ENCODE assay signal across 11 cellular contexts in the genomic region with DNA sequence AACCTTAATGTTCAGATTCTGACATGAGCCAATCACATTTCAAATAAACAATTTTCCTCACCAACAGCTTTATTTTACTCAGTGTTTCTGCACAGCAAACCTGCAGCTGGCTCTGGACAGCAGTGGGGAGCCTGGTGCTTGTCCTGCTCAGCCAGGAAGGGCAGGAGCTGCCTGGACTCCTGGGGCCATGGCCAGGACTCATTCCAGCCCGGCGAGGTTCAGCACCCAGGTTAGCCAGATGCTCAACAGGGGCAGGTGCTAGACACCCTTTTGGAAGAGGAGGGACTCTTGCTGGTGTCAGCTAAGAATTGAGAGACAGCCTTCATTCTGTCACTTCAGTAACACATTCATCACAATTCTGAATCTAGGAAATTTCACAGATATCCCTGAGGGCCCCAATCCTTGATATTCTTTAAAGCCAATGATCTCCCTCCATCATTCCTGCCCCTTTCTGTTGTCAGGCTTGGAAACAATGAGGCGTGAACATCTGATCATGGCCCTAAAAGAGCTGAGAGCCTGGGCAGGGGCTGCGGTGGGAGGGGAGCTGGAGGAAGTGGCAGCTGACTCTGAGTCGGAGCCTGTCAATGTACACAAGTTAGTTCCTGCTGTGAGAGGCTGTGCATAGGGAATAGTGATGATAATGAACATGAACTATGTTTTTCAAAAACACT.
DNase-seq lines count a peak whose midpoint lies in the region; ATAC-seq and TF ChIP-seq lines count a peak whose summit lies in the region.
"Had no signal": no experiment of that assay in that cellular context is flagged by ENCODE, and none has a peak within 500 bp of the region (broad histone marks: within the 10 kb centered on the region; RNA-seq: fewer than 3 reads in every experiment).

No MANE protein-coding gene starts in this region.

- peaks cover 55% of the 10 kb centered on the region for H3K36me3 Mint-ChIP-seq in effector memory CD8-positive, alpha-beta T cell (ENCODE audit: insufficient read depth)

- H2BK12ac ChIP-seq in neuronal stem cell (ENCODE audit: low read length), result no peak overlapping the region

- no peak overlapping the region for H2BK15ac ChIP-seq in neuronal stem cell (ENCODE audit: low read length)

- H4K91ac ChIP-seq in neuronal stem cell (ENCODE audit: low read depth, low read length, poor library complexity), result no peak overlapping the region

- no peaks in the 10 kb centered on the region for H3K9me3 Mint-ChIP-seq in effector memory CD8-positive, alpha-beta T cell
- H3K9me3 Mint-ChIP-seq: activated CD4-positive, alpha-beta T cell treated with anti-CD3 and anti-CD28 coated beads, Interleukin-2, amount 10 ng/mL, durations not matched to agents 7 days and 5 days; type B pancreatic cell had no signal

- H3K4me3 ChIP-seq in NB4 (ENCODE audit: low read depth, low read length), result no peak overlapping the region
- H3K4me3 ChIP-seq in neuronal stem cell (ENCODE audit: low read length in 2 of 2), result no peak overlapping the region
- H3K4me3 ChIP-seq in left lung, result no peak overlapping the region
- H3K4me3 ChIP-seq: heart right ventricle had no signal

- no peak overlapping the region for H3K4ac ChIP-seq in neuronal stem cell (ENCODE audit: low read length)

- H2BK120ac ChIP-seq in neuronal stem cell (ENCODE audit: low read depth, low read length), result no peak overlapping the region

- H2AFZ ChIP-seq in neuronal stem cell (ENCODE audit: low read length), result no peak overlapping the region

- H2AK5ac ChIP-seq in neuronal stem cell (ENCODE audit: low read depth, low read length), result peak overlapping the region; percentile 27

- no peak overlapping the region for H3K23ac ChIP-seq in neuronal stem cell (ENCODE audit: low read depth, low read length, poor library complexity)

- TF ChIP-seq CTCF in NB4 (IDR thresholded peaks at IDR 0.05; ENCODE audit: low read depth, low read length) (no peak), left lung (IDR thresholded peaks at IDR 0.05) (no peak)

- peak overlapping the region in 1 of 2 donors; percentile 33 for H3K4me3 Mint-ChIP-seq in effector memory CD8-positive, alpha-beta T cell
- H3K4me3 Mint-ChIP-seq: activated CD4-positive, alpha-beta T cell treated with anti-CD3 and anti-CD28 coated beads, Interleukin-2, amount 10 ng/mL, durations not matched to agents 7 days and 5 days; type B pancreatic cell had no signal

- no peak for TF ChIP-seq POLR2A in NB4 (IDR thresholded peaks at IDR 0.05; ENCODE audit: extremely low read depth, insufficient read length)

- no peak overlapping the region for H3K4me2 ChIP-seq in neuronal stem cell (ENCODE audit: insufficient read depth, low read length, poor library complexity, severe bottlenecking)

- intact Hi-C loops in left lung (cut with DNase I), result no loop called here

- no peak overlapping the region for H2BK5ac ChIP-seq in neuronal stem cell (ENCODE audit: low read length)

- H4K8ac ChIP-seq in neuronal stem cell (ENCODE audit: low read depth, low read length), result no peak overlapping the region

- no peaks in the 10 kb centered on the region for H3K79me1 ChIP-seq in neuronal stem cell (ENCODE audit: low read depth, low read length)

- H3K4me1 ChIP-seq in neuronal stem cell (ENCODE audit: control insufficient read depth in 2 of 2, insufficient read depth in 1 of 2, low read depth in 1 of 2, low read length in 2 of 2), result peaks cover 24 to 31% of the 10 kb centered on the region in 2 donors
- H3K4me1 ChIP-seq in left lung, result no peaks in the 10 kb centered on the region

- H3K36me3 ChIP-seq in neuronal stem cell (replicated peaks in 1 of 2; ENCODE audit: control insufficient read depth in 2 of 2, insufficient read depth in 2 of 2, low read length in 2 of 2), result peaks cover 10 to 44% of the 10 kb centered on the region in 2 donors
- no peaks in the 10 kb centered on the region for H3K36me3 ChIP-seq in left lung

- no peak for ATAC-seq in effector memory CD8-positive, alpha-beta T cell (replicated peaks)
- ATAC-seq in HG02759 (IDR thresholded peaks at IDR 0.05; ENCODE audit: unreplicated experiment) (no peak), left lung (no peak)

- no CpG with 5 or more reads among the region's 5 CpGs for WGBS in neuronal stem cell (ENCODE audit: extremely low coverage in 2 of 2, insufficient read length in 2 of 2, insufficient replicate concordance in 1 of 2), 2 donors

- H3K27me3 ChIP-seq in neuronal stem cell (ENCODE audit: control insufficient read depth in 3 of 3, insufficient read depth in 3 of 3, low read depth in 1 of 3, low read length in 3 of 3) (no peaks in the 10 kb centered on the region), left lung (no peaks in the 10 kb centered on the region)
- H3K27me3 ChIP-seq: heart right ventricle had no signal

- H3K9me3 ChIP-seq in neuronal stem cell (replicated peaks in 1 of 2; ENCODE audit: control insufficient read depth in 2 of 2, insufficient read depth in 1 of 2, low read depth in 1 of 2, low read length in 2 of 2) (no peaks in the 10 kb centered on the region), left lung (no peaks in the 10 kb centered on the region)
- H3K9me3 ChIP-seq: heart right ventricle had no signal

- H3K4me1 Mint-ChIP-seq in effector memory CD8-positive, alpha-beta T cell (ENCODE audit: low read depth in 2 of 2), result peaks cover 32 to 34% of the 10 kb centered on the region in 2 donors

- H3K9ac ChIP-seq in neuronal stem cell (ENCODE audit: low read depth, low read length, poor library complexity), result no peak overlapping the region

- peak overlapping the region; percentile 76 for H3K18ac ChIP-seq in neuronal stem cell (ENCODE audit: low read length)

- H3K27ac ChIP-seq in neuronal stem cell (replicated peaks; ENCODE audit: low read length), result peak overlapping the region; percentile 3
- peak overlapping the region in 1 of 2 donors; percentile 14 for H3K27ac ChIP-seq in left lung

- H3K27ac Mint-ChIP-seq in effector memory CD8-positive, alpha-beta T cell, result peak overlapping the region; percentile 47 to 66
- H3K27ac Mint-ChIP-seq: activated CD4-positive, alpha-beta T cell treated with anti-CD3 and anti-CD28 coated beads, Interleukin-2, amount 10 ng/mL, durations not matched to agents 7 days and 5 days; type B pancreatic cell had no signal

- H3K27me3 Mint-ChIP-seq in effector memory CD8-positive, alpha-beta T cell, result no peaks in the 10 kb centered on the region
- H3K27me3 Mint-ChIP-seq: activated CD4-positive, alpha-beta T cell treated with anti-CD3 and anti-CD28 coated beads, Interleukin-2, amount 10 ng/mL, durations not matched to agents 7 days and 5 days had no signal

- H3K14ac ChIP-seq in neuronal stem cell (ENCODE audit: low read length), result peak overlapping the region; percentile 32

- peak; percentile 45 for DNase-seq in NCI-H146 (lab: John Stamatoyannopoulos, UW)
- no peak for DNase-seq in NCI-H146 treated with DMSO at 0.1 percent for 48 hours (lab: John Stamatoyannopoulos, UW; ENCODE audit: unreplicated experiment)
- peak; percentile 71 for DNase-seq in NB4 (ENCODE audit: low read depth)
- no peak for DNase-seq in effector memory CD8-positive, alpha-beta T cell
- no peak for DNase-seq in neuronal stem cell (ENCODE audit: low spot score)
- no peak for DNase-seq in GM19240 (ENCODE audit: insufficient read length, low spot score)
- DNase-seq in left lung, result no peak
- DNase-seq: activated CD4-positive, alpha-beta T cell treated with anti-CD3 and anti-CD28 coated beads, Interleukin-2, amount 10 ng/mL, durations not matched to agents 7 days and 5 days; heart right ventricle had no signal

Comparison
In these comparisons a context has a peak if more than half of its experiments do, and no peak if none do; other contexts are left out.
1. DNase-seq: peak in NCI-H146 (single experiment) and NB4 (single experiment); none in NCI-H146 treated with DMSO at 0.1 percent for 48 hours (single experiment), effector memory CD8-positive, alpha-beta T cell (0 of 3), neuronal stem cell (single experiment), GM19240 (single experiment) and left lung (0 of 2).